Comparison of ENCODE assay signal across 33 cellular contexts in the genomic region with DNA sequence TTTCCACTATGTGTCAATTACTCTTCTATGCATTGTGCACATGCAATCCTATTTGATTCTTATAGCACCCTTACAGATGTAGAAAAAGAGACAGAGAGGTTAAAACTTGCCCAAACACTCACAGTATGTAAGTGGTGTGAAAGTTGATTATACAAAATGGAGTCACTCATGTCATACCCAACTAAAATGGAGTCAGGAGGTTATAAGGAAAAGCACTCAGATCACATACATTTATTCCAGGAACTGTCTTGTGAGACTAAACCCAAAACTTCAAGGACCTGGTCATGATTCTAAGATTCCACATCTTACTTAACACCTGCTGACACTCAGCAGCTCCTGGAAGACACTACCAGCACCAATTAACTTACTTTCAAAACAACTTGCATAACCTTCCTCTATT.
"Had no signal": no experiment of that assay in that cellular context is flagged by ENCODE, and none has a peak within 500 bp of the region (broad histone marks: within the 10 kb centered on the region; RNA-seq: fewer than 3 reads in every experiment).

No MANE protein-coding gene starts in this region.

- H3K4me3 Mint-ChIP-seq: activated CD4-positive, alpha-beta memory T cell treated with anti-CD3 and anti-CD28 coated beads, Interleukin-2, amount 10 ng/mL, durations not matched to agents 7 days and 5 days; activated CD4-positive, alpha-beta T cell treated with anti-CD3 and anti-CD28 coated beads for 36 hours; activated CD4-positive, alpha-beta T cell treated with anti-CD3 and anti-CD28 coated beads, Interleukin-2, amount 10 ng/mL, durations not matched to agents 7 days and 5 days; activated CD8-positive, alpha-beta memory T cell treated with anti-CD3 and anti-CD28 coated beads, Interleukin-2, amount 10 ng/mL, durations not matched to agents 7 days and 5 days; activated CD8-positive, alpha-beta T cell treated with anti-CD3 and anti-CD28 coated beads, Interleukin-2, amount 10 ng/mL, durations not matched to agents 7 days and 5 days; activated naive CD4-positive, alpha-beta T cell treated with anti-CD3 and anti-CD28 coated beads, Interleukin-2, amount 10 ng/mL, durations not matched to agents 7 days and 5 days; activated naive CD4-positive, alpha-beta T cell treated with anti-CD3 and anti-CD28 coated beads, Interleukin-2, amount 50 U/mL, for 24 hours; activated naive CD8-positive, alpha-beta T cell; activated naive CD8-positive, alpha-beta T cell treated with anti-CD3 and anti-CD28 coated beads, Interleukin-2, amount 10 ng/mL, durations not matched to agents 7 days and 5 days; activated naive CD8-positive, alpha-beta T cell treated with anti-CD3 and anti-CD28 coated beads, Interleukin-2, amount 50 U/mL, for 24 hours; activated T-cell treated with anti-CD3 and anti-CD28 coated beads, Interleukin-2, amount 50 U/mL, for 24 hours; brain; T-helper 1 cell treated with Interleukin-12 subunit alpha and Interleukin-12 subunit beta and Interleukin-4 antibody, amounts not matched to agents 30 μg/mL and 1 μg/mL, for 36 hours; T-helper 2 cell treated with Interferon-gamma antibody and Interleukin-4, amounts not matched to agents 5 μg/mL and 100 μg/mL, for 36 hours had no signal

- H3K4me1 ChIP-seq: ascending aorta had no signal

- H3K4me3 ChIP-seq: ascending aorta had no signal

- H3K36me3 ChIP-seq: ascending aorta had no signal

- H3K9me3 ChIP-seq: ascending aorta had no signal

- H3K36me3 Mint-ChIP-seq: activated CD8-positive, alpha-beta memory T cell treated with anti-CD3 and anti-CD28 coated beads, Interleukin-2, amount 10 ng/mL, durations not matched to agents 7 days and 5 days; activated naive CD4-positive, alpha-beta T cell treated with anti-CD3 and anti-CD28 coated beads, Interleukin-2, amount 10 ng/mL, durations not matched to agents 7 days and 5 days; activated naive CD4-positive, alpha-beta T cell treated with anti-CD3 and anti-CD28 coated beads, Interleukin-2, amount 50 U/mL, for 24 hours; activated naive CD8-positive, alpha-beta T cell; activated naive CD8-positive, alpha-beta T cell treated with anti-CD3 and anti-CD28 coated beads, Interleukin-2, amount 10 ng/mL, durations not matched to agents 7 days and 5 days; brain had no signal

- H3K27me3 ChIP-seq: ascending aorta had no signal

- H3K27ac ChIP-seq: ascending aorta, VCaP had no signal

- DNase-seq: activated CD4-positive, alpha-beta memory T cell treated with anti-CD3 and anti-CD28 coated beads, Interleukin-2, amount 10 ng/mL, durations not matched to agents 7 days and 5 days; activated CD4-positive, alpha-beta T cell treated with anti-CD3 and anti-CD28 coated beads for 1 hour; activated CD4-positive, alpha-beta T cell treated with anti-CD3 and anti-CD28 coated beads for 36 hours; activated CD4-positive, alpha-beta T cell treated with anti-CD3 and anti-CD28 coated beads for 48 hours; activated CD4-positive, alpha-beta T cell treated with anti-CD3 and anti-CD28 coated beads, Interleukin-2, amount 10 ng/mL, durations not matched to agents 7 days and 5 days; activated CD4-positive, alpha-beta T cell treated with anti-CD3 and anti-CD28 coated beads, Interleukin-2, amount 50 U/mL, for 48 hours; activated CD4-positive, CD25-positive, alpha-beta regulatory T cell; activated CD8-positive, alpha-beta memory T cell treated with anti-CD3 and anti-CD28 coated beads for 24 hours; activated CD8-positive, alpha-beta memory T cell treated with anti-CD3 and anti-CD28 coated beads, Interleukin-2, amount 10 ng/mL, durations not matched to agents 7 days and 5 days; activated CD8-positive, alpha-beta memory T cell treated with anti-CD3 and anti-CD28 coated beads, Interleukin-2, amount 50 U/mL, for 48 hours; activated CD8-positive, alpha-beta T cell treated with anti-CD3 and anti-CD28 coated beads, Interleukin-2, amount 10 ng/mL, durations not matched to agents 7 days and 5 days; activated effector memory CD4-positive, alpha-beta T cell treated with Interleukin-2 at 50 U/mL for 16 hours; activated gamma-delta T cell; activated naive CD4-positive, alpha-beta T cell treated with anti-CD3 and anti-CD28 coated beads, Interleukin-2, amount 10 ng/mL, durations not matched to agents 7 days and 5 days; activated naive CD4-positive, alpha-beta T cell treated with Interleukin-2 at 50 U/mL for 16 hours; activated naive CD8-positive, alpha-beta T cell treated with anti-CD3 and anti-CD28 coated beads, Interleukin-2, amount 10 ng/mL, durations not matched to agents 7 days and 5 days; activated naive CD8-positive, alpha-beta T cell treated with anti-CD3 and anti-CD28 coated beads, Interleukin-2, amount 50 U/mL, for 24 hours; activated T-cell treated with anti-CD3 and anti-CD28 coated beads, Interleukin-2, amount 50 U/mL, for 24 hours; activated T-cell treated with anti-CD3 and anti-CD28 coated beads, Interleukin-2, amount 50 U/mL, for 48 hours; amygdala; anterior cingulate cortex; central memory CD4-positive, alpha-beta T cell; T-helper 1 cell; T-helper 2 cell; T-helper 9 cell had no signal

- H3K4me1 Mint-ChIP-seq: activated CD4-positive, alpha-beta memory T cell treated with anti-CD3 and anti-CD28 coated beads, Interleukin-2, amount 10 ng/mL, durations not matched to agents 7 days and 5 days; activated CD4-positive, alpha-beta T cell treated with anti-CD3 and anti-CD28 coated beads for 36 hours; activated CD4-positive, alpha-beta T cell treated with anti-CD3 and anti-CD28 coated beads, Interleukin-2, amount 10 ng/mL, durations not matched to agents 7 days and 5 days; activated CD8-positive, alpha-beta memory T cell treated with anti-CD3 and anti-CD28 coated beads, Interleukin-2, amount 10 ng/mL, durations not matched to agents 7 days and 5 days; activated naive CD4-positive, alpha-beta T cell treated with anti-CD3 and anti-CD28 coated beads, Interleukin-2, amount 10 ng/mL, durations not matched to agents 7 days and 5 days; activated naive CD4-positive, alpha-beta T cell treated with anti-CD3 and anti-CD28 coated beads, Interleukin-2, amount 50 U/mL, for 24 hours; activated naive CD8-positive, alpha-beta T cell treated with anti-CD3 and anti-CD28 coated beads, Interleukin-2, amount 10 ng/mL, durations not matched to agents 7 days and 5 days; activated naive CD8-positive, alpha-beta T cell treated with anti-CD3 and anti-CD28 coated beads, Interleukin-2, amount 50 U/mL, for 24 hours had no signal

- H3K9me3 Mint-ChIP-seq: activated CD4-positive, alpha-beta T cell treated with anti-CD3 and anti-CD28 coated beads, Interleukin-2, amount 10 ng/mL, durations not matched to agents 7 days and 5 days; activated naive CD4-positive, alpha-beta T cell treated with anti-CD3 and anti-CD28 coated beads, Interleukin-2, amount 50 U/mL, for 24 hours; activated naive CD8-positive, alpha-beta T cell treated with anti-CD3 and anti-CD28 coated beads, Interleukin-2, amount 10 ng/mL, durations not matched to agents 7 days and 5 days; activated naive CD8-positive, alpha-beta T cell treated with anti-CD3 and anti-CD28 coated beads, Interleukin-2, amount 50 U/mL, for 24 hours; brain; T-helper 1 cell treated with Interleukin-12 subunit alpha and Interleukin-12 subunit beta and Interleukin-4 antibody, amounts not matched to agents 30 μg/mL and 1 μg/mL, for 36 hours; T-helper 2 cell treated with Interferon-gamma antibody and Interleukin-4, amounts not matched to agents 5 μg/mL and 100 μg/mL, for 36 hours had no signal

- H3K27ac Mint-ChIP-seq: activated CD4-positive, alpha-beta memory T cell treated with anti-CD3 and anti-CD28 coated beads, Interleukin-2, amount 10 ng/mL, durations not matched to agents 7 days and 5 days; activated CD4-positive, alpha-beta T cell treated with anti-CD3 and anti-CD28 coated beads for 36 hours; activated CD4-positive, alpha-beta T cell treated with anti-CD3 and anti-CD28 coated beads, Interleukin-2, amount 10 ng/mL, durations not matched to agents 7 days and 5 days; activated CD8-positive, alpha-beta memory T cell treated with anti-CD3 and anti-CD28 coated beads, Interleukin-2, amount 10 ng/mL, durations not matched to agents 7 days and 5 days; activated CD8-positive, alpha-beta T cell treated with anti-CD3 and anti-CD28 coated beads, Interleukin-2, amount 10 ng/mL, durations not matched to agents 7 days and 5 days; activated naive CD4-positive, alpha-beta T cell treated with anti-CD3 and anti-CD28 coated beads, Interleukin-2, amount 10 ng/mL, durations not matched to agents 7 days and 5 days; activated naive CD4-positive, alpha-beta T cell treated with anti-CD3 and anti-CD28 coated beads, Interleukin-2, amount 50 U/mL, for 24 hours; activated naive CD8-positive, alpha-beta T cell; activated naive CD8-positive, alpha-beta T cell treated with anti-CD3 and anti-CD28 coated beads, Interleukin-2, amount 10 ng/mL, durations not matched to agents 7 days and 5 days; activated naive CD8-positive, alpha-beta T cell treated with anti-CD3 and anti-CD28 coated beads, Interleukin-2, amount 50 U/mL, for 24 hours; activated T-cell treated with anti-CD3 and anti-CD28 coated beads, Interleukin-2, amount 50 U/mL, for 24 hours; activated T-helper 2 cell treated with anti-CD3 and anti-CD28 coated beads, Interferon-gamma antibody, Interleukin-2, Interleukin-4, amounts not matched to agents 10 μg/mL and 5 μg/mL and 100 μg/mL, durations not matched to agents 14 hours and 24 hours and 36 hours; brain; T-helper 1 cell treated with Interleukin-12 subunit alpha and Interleukin-12 subunit beta and Interleukin-4 antibody, amounts not matched to agents 30 μg/mL and 1 μg/mL, for 36 hours; T-helper 2 cell treated with Interferon-gamma antibody and Interleukin-4, amounts not matched to agents 5 μg/mL and 100 μg/mL, for 36 hours had no signal

- H3K27me3 Mint-ChIP-seq: activated CD4-positive, alpha-beta memory T cell treated with anti-CD3 and anti-CD28 coated beads, Interleukin-2, amount 10 ng/mL, durations not matched to agents 7 days and 5 days; activated CD4-positive, alpha-beta T cell treated with anti-CD3 and anti-CD28 coated beads for 36 hours; activated CD4-positive, alpha-beta T cell treated with anti-CD3 and anti-CD28 coated beads, Interleukin-2, amount 10 ng/mL, durations not matched to agents 7 days and 5 days; activated CD8-positive, alpha-beta memory T cell treated with anti-CD3 and anti-CD28 coated beads, Interleukin-2, amount 10 ng/mL, durations not matched to agents 7 days and 5 days; activated naive CD4-positive, alpha-beta T cell treated with anti-CD3 and anti-CD28 coated beads, Interleukin-2, amount 10 ng/mL, durations not matched to agents 7 days and 5 days; activated naive CD4-positive, alpha-beta T cell treated with anti-CD3 and anti-CD28 coated beads, Interleukin-2, amount 50 U/mL, for 24 hours; activated naive CD8-positive, alpha-beta T cell; activated naive CD8-positive, alpha-beta T cell treated with anti-CD3 and anti-CD28 coated beads, Interleukin-2, amount 10 ng/mL, durations not matched to agents 7 days and 5 days; activated naive CD8-positive, alpha-beta T cell treated with anti-CD3 and anti-CD28 coated beads, Interleukin-2, amount 50 U/mL, for 24 hours; activated T-cell treated with anti-CD3 and anti-CD28 coated beads, Interleukin-2, amount 50 U/mL, for 24 hours had no signal
